In the genomic region with DNA sequence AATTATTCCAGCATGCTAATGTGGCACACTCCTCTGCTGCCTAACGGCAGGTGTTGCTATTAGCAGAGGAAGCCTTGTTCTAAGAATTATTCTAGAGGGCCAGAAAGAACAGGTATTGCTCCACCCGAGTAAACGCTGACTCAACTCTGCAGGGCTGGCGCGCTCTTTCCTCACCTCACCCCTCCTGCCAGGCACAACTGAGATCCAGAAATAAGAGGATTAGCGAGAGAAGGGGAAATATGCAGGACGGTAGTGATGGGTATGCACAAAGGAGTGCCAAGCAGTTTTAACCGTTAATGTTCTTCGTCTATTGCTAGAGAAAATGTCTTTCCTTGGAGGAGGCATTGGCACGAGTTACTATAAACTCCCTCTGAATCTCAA, we compare ENCODE assay signal across 8 cellular contexts. TPM values are rescaled to one million over a fixed set of nuclear protein-coding genes. Genes with fewer than 3 reads are reported as not detected.
DNase-seq lines count a peak whose midpoint lies in the region; ATAC-seq, FAIRE-seq and TF ChIP-seq lines count a peak whose summit lies in the region.

No MANE protein-coding gene starts in this region.

- peaks cover 40% of the 10 kb centered on the region for H3K4me1 Mint-ChIP-seq in Calu3 (ENCODE audit: low read depth, unreplicated experiment)

- H3K27ac ChIP-seq in VCaP (peak overlapping the region; percentile 68), hepatocyte (peak overlapping the region; percentile 12)

- FAIRE-seq in urothelium cell line (lab: Jason Lieb, UNC), result no peak

- H3K36me3 Mint-ChIP-seq in Calu3 (ENCODE audit: insufficient read depth, unreplicated experiment), result peaks cover 25% of the 10 kb centered on the region

- 9% methylated on average over 10 of the region's 10 CpGs for WGBS in hepatocyte (ENCODE audit: low lambda C conversion rate, missing lambda C conversion rate)

- BruUV-seq in Calu3 (replicated peaks; lab: Mats Ljungman, UMichigan), result no TSS peak

- no peak for TF ChIP-seq CTCF in Calu3 (IDR thresholded peaks at IDR 0.05; ENCODE audit: unreplicated experiment)
- no peak for TF ChIP-seq CTCF in VCaP (conservative IDR thresholded peaks at IDR 0.05)
- TF ChIP-seq CTCF in hepatocyte (IDR thresholded peaks at IDR 0.05; ENCODE audit: poor library complexity), result no peak

- no peaks in the 10 kb centered on the region for H3K9me3 Mint-ChIP-seq in Calu3 (ENCODE audit: low read depth, unreplicated experiment)

- intact Hi-C loops in Calu3 (cut with micrococcal nuclease; ENCODE audit: unreplicated experiment), result loop anchor here (1.0 to 2.0 kb wide), 2 partner anchors 45 to 54 kb away; no protein-coding TSS in a partner anchor

- no peaks in the 10 kb centered on the region for H4K20me1 ChIP-seq in hepatocyte (ENCODE audit: insufficient read depth, poor library complexity, severe bottlenecking)

- peak overlapping the region; percentile 83 for H3K4me3 Mint-ChIP-seq in Calu3 (ENCODE audit: low read depth, unreplicated experiment)

- no peaks in the 10 kb centered on the region for H3K79me2 ChIP-seq in hepatocyte

- ATAC-seq in HG03159 (IDR thresholded peaks at IDR 0.05; ENCODE audit: unreplicated experiment) (peak; percentile 27), HG03457 (IDR thresholded peaks at IDR 0.05; ENCODE audit: unreplicated experiment) (no peak)

- H3K4me3 ChIP-seq in hepatocyte (peak overlapping the region; percentile 60), skeletal muscle satellite cell (ENCODE audit: low read length) (peak overlapping the region; percentile 70)

- H3K9ac ChIP-seq in skeletal muscle satellite cell (ENCODE audit: low read depth, low read length), result no peak overlapping the region

- H3K27me3 Mint-ChIP-seq in Calu3 (ENCODE audit: unreplicated experiment), result no peaks in the 10 kb centered on the region

- H3K9me3 ChIP-seq in hepatocyte (ENCODE audit: low read depth) (no peaks in the 10 kb centered on the region), skeletal muscle satellite cell (replicated peaks; ENCODE audit: low read length) (no peaks in the 10 kb centered on the region)

- H3K4me2 ChIP-seq in hepatocyte, result peak overlapping the region; percentile 96
- H3K4me2 ChIP-seq in skeletal muscle satellite cell (ENCODE audit: low read length), result peak overlapping the region; percentile 89

- no peaks in the 10 kb centered on the region for H3K9me2 ChIP-seq in hepatocyte (replicated peaks; ENCODE audit: insufficient read depth)

- no peaks in the 10 kb centered on the region for H3K36me3 ChIP-seq in hepatocyte (replicated peaks; ENCODE audit: insufficient read depth, low read depth)
- no peaks in the 10 kb centered on the region for H3K36me3 ChIP-seq in skeletal muscle satellite cell (ENCODE audit: insufficient read depth, low read length)

- DNase-seq in Calu3, result peak; percentile 64
- DNase-seq in hepatocyte (ENCODE audit: low spot score), result peak; percentile 57
- DNase-seq in urothelium cell line (ENCODE audit: low spot score), result no peak
- no peak for DNase-seq in NK-92 treated with Interleukin-12 subunit alpha and Interleukin-12 subunit beta, amount 100 ng/mL, for 24 hours (lab: John Stamatoyannopoulos, UW)

- H2AFZ ChIP-seq in hepatocyte, result peak overlapping the region; percentile 84

- H3K27me3 ChIP-seq in hepatocyte, result peaks cover 14% of the 10 kb centered on the region
- H3K27me3 ChIP-seq in skeletal muscle satellite cell (ENCODE audit: control insufficient read depth, insufficient read depth, low read length), result peaks cover 39% of the 10 kb centered on the region

- CTCF ChIA-PET in Calu3 (lab: Charles Lee), result interaction anchor here (0.7 to 3.0 kb wide), 4 partner anchors 12 to 112 kb away, joined by 3 to 12 read pairs (median 7); no protein-coding TSS in a partner anchor

- H3K27ac Mint-ChIP-seq in Calu3 (ENCODE audit: unreplicated experiment), result peak overlapping the region; percentile 76

- peaks cover 4% of the 10 kb centered on the region for H3K4me1 ChIP-seq in hepatocyte (ENCODE audit: insufficient read depth)
- peaks cover 18% of the 10 kb centered on the region for H3K4me1 ChIP-seq in skeletal muscle satellite cell (ENCODE audit: control insufficient read depth, insufficient read depth, low read length)

RNA-seq across cellular contexts. Expression of gene SCIN, which starts 0.4 kb away (rescaled TPM):
- total RNA-seq in Calu3 (2022), result 22.6 and 28.3 TPM in 2 replicates
- total RNA-seq in hepatocyte, result 3.7 and 6.7 TPM in 2 replicates
- polyA plus RNA-seq in hepatocyte, result 4.4 and 6.3 TPM in 2 replicates
- not detected in 2 replicates for total RNA-seq in skeletal muscle satellite cell (2012; rRNA removed)

Comparison
In these comparisons a context has a peak if more than half of its experiments do, and no peak if none do; other contexts are left out.
1. DNase-seq: peak in Calu3 (single experiment) and hepatocyte (single experiment); none in urothelium cell line (single experiment) and NK-92 treated with Interleukin-12 subunit alpha and Interleukin-12 subunit beta, amount 100 ng/mL, for 24 hours (single experiment).